ENCODE assay signal across 9 cellular contexts in the genomic region with DNA sequence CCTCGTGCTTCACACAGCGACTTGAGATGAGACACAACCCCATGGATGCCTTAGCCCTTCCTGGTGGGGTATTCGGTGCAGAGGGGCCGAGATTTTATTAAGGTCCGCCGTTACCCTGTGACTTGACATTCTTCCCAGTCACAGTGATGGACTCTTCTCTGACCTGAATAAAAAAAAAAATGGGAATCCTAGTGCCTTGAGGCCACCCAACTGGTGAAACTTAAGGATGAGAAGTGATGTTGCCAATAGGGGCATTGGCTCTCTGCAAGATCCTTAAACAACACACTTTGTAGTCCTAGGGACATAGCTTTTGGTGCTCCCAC. TPM values are rescaled to one million over a fixed set of nuclear protein-coding genes. Genes with fewer than 3 reads are reported as not detected.
DNase-seq lines count a peak whose midpoint lies in the region; ATAC-seq, FAIRE-seq and TF ChIP-seq lines count a peak whose summit lies in the region.
"Had no signal": no experiment of that assay in that cellular context is flagged by ENCODE, and none has a peak within 500 bp of the region (broad histone marks: within the 10 kb centered on the region; RNA-seq: fewer than 3 reads in every experiment).

No MANE protein-coding gene starts in this region.

- no peak for TF ChIP-seq RAD21 in A549 (conservative IDR thresholded peaks at IDR 0.05 in 1 of 2, IDR thresholded peaks at IDR 0.05 in 1 of 2)
- no peak for TF ChIP-seq RAD21 in HCT116 (IDR thresholded peaks at IDR 0.05; ENCODE audit: low read depth)

- H3K56ac ChIP-seq in mesendoderm (ENCODE audit: low read length), result peak overlapping the region; percentile 96

- no peak overlapping the region for H2BK5ac ChIP-seq in mesendoderm (ENCODE audit: low read length)

- no peak for DNase-seq in A549 (ENCODE audit: low read depth in 1 of 2, low spot score in 1 of 2)
- DNase-seq in HCT116 (ENCODE audit: low read depth, low spot score), result no peak
- no peak for DNase-seq in astrocyte of the cerebellum (ENCODE audit: low read depth)
- no peak for DNase-seq in mesendoderm
- no peak for DNase-seq in NCI-H2081 (lab: John Stamatoyannopoulos, UW)
- no peak for DNase-seq in NOMO-1 treated with DMSO at 0.1 percent for 48 hours (lab: John Stamatoyannopoulos, UW; ENCODE audit: unreplicated experiment)
- DNase-seq in D341Med (ENCODE audit: low spot score), result no peak

- no peak overlapping the region for H4K5ac ChIP-seq in mesendoderm (ENCODE audit: low read length)

- H4K20me1 ChIP-seq in HCT116 (ENCODE audit: insufficient read depth), result peaks cover 27% of the 10 kb centered on the region; the same call in 1 of the 2 replicates

- CTCF ChIA-PET in A549 (lab: Yijun Ruan, JAX) (interaction anchor here (1.2 to 14.1 kb wide), 14 partner anchors 8 to 402 kb away, joined by 3 to 187 read pairs (median 7); a partner anchor contains a TSS), HCT116 (lab: Charles Lee) (interaction anchor here (1.4 to 3.9 kb wide), 3 partner anchors 50 to 138 kb away, joined by 5 to 39 read pairs (median 6); a partner anchor contains a TSS)

- H3K79me2 ChIP-seq in HCT116 (ENCODE audit: insufficient read depth, low read length), result peaks cover 38% of the 10 kb centered on the region
- peaks cover 33% of the 10 kb centered on the region for H3K79me2 ChIP-seq in mesendoderm (ENCODE audit: control insufficient read depth, insufficient read depth, low read length)

- H2AK5ac ChIP-seq in mesendoderm (ENCODE audit: low read length), result no peak overlapping the region

- WGBS in A549 (ENCODE audit: missing lambda C conversion rate), result 87% methylated on average over 4 of the region's 6 CpGs
- WGBS in mesendoderm (ENCODE audit: extremely low coverage, insufficient coverage, low lambda C conversion rate), result no CpG with 5 or more reads among the region's 6 CpGs

- no peaks in the 10 kb centered on the region for H3K9me3 ChIP-seq in A549
- no peaks in the 10 kb centered on the region for H3K9me3 ChIP-seq in HCT116 (ENCODE audit: control insufficient read depth in 1 of 2, insufficient read depth in 1 of 2, low read depth in 1 of 2, low read length in 2 of 2)

- TF ChIP-seq EP300 in A549 (IDR thresholded peaks at IDR 0.05), result no peak

- H3K36me3 ChIP-seq in HCT116 (ENCODE audit: control insufficient read depth in 1 of 2, insufficient read depth in 2 of 2, low read length in 2 of 2) (peaks cover 42 to 43% of the 10 kb centered on the region in 2 experiments), mesendoderm (ENCODE audit: control insufficient read depth, insufficient read depth, low read length) (peaks cover 3% of the 10 kb centered on the region)

- H3K4me2 ChIP-seq in A549 (peak overlapping the region; percentile 76), HCT116 (ENCODE audit: low read length) (peak overlapping the region; percentile 75), mesendoderm (ENCODE audit: low read length) (no peak overlapping the region)

- in situ Hi-C loops in astrocyte of the cerebellum (cut with HindIII; ENCODE audit: low sequenced_read_pairs), result no loop called here

- no peak overlapping the region for H3K18ac ChIP-seq in mesendoderm (ENCODE audit: low read length)

- H3K4me1 ChIP-seq in A549 (peaks cover 31% of the 10 kb centered on the region), HCT116 (ENCODE audit: control insufficient read depth in 1 of 2, insufficient read depth in 2 of 2, low read length in 2 of 2) (peaks cover 4 to 27% of the 10 kb centered on the region in 2 experiments; a peak in 3 of 4 replicates), mesendoderm (ENCODE audit: control insufficient read depth, low read depth, low read length) (peaks cover 8% of the 10 kb centered on the region)

- H3K4me3 ChIP-seq in A549 (peak overlapping the region; percentile 83), HCT116 (replicated peaks in 1 of 2; ENCODE audit: low read depth in 1 of 2, low read length in 2 of 2) (peak overlapping the region in 1 of 2 experiments; percentile 55; a peak in 1 of 4 replicates), astrocyte of the cerebellum (ENCODE audit: low read depth, low read length) (peak overlapping the region; percentile 78), mesendoderm (ENCODE audit: low read length) (no peak overlapping the region)

- intact Hi-C loops in HCT116 (cut with micrococcal nuclease), result no loop called here

- RAD21 ChIA-PET in HCT116 (lab: Charles Lee; ENCODE audit: low non-redundant PET in 1 of 2, low total read pairs in 2 of 2, uncharacterized antibody in 2 of 2, unreplicated experiment in 2 of 2), result interaction anchor here in 1 of 2 experiments (0.8 kb wide), 1 partner anchor 113 kb away, joined by 3 read pairs; no protein-coding TSS in a partner anchor

- BruUV-seq in HCT116 (replicated peaks; lab: Mats Ljungman, UMichigan), result TSS peak; percentile 88

- H3K27ac ChIP-seq in A549 (peak overlapping the region; percentile 98 to 99), HCT116 (ENCODE audit: low read depth, low read length) (peak overlapping the region; percentile 98), mesendoderm (ENCODE audit: low read depth, low read length) (peak overlapping the region; percentile 100)

- H3K27me3 ChIP-seq in HCT116 (ENCODE audit: insufficient read depth, low read length) (no peaks in the 10 kb centered on the region), mesendoderm (ENCODE audit: insufficient read depth, low read length, poor library complexity) (no peaks in the 10 kb centered on the region)

- H3K9ac ChIP-seq in HCT116 (ENCODE audit: low read length), result peak overlapping the region; percentile 69
- H3K9ac ChIP-seq in mesendoderm (ENCODE audit: low read length), result peak overlapping the region; percentile 58

- no peak for FAIRE-seq in A549 (lab: Jason Lieb, UNC)
- FAIRE-seq: colon had no signal

- H2BK120ac ChIP-seq in mesendoderm (ENCODE audit: low read depth, low read length), result no peak overlapping the region

- POLR2A ChIA-PET in A549 (lab: Yijun Ruan, JAX), result interaction anchor here (1.0 to 3.9 kb wide), 7 partner anchors 10 to 141 kb away, joined by 4 to 34 read pairs (median 10); a partner anchor contains a TSS
- POLR2A ChIA-PET in HCT116 (lab: Charles Lee), result interaction anchor here (0.8 to 1.9 kb wide), 7 partner anchors 8 to 137 kb away, joined by 3 to 9 read pairs (median 5); a partner anchor contains a TSS

- no peak overlapping the region for H4K8ac ChIP-seq in mesendoderm (ENCODE audit: low read depth, low read length)

- H2BK15ac ChIP-seq in mesendoderm (replicated peaks; ENCODE audit: low read depth), result no peak overlapping the region

- H3K9me2 ChIP-seq in HCT116 (ENCODE audit: insufficient read depth), result no peaks in the 10 kb centered on the region

- no peak for TF ChIP-seq POLR2A in A549 (IDR thresholded peaks at IDR 0.05; ENCODE audit: low read length)
- TF ChIP-seq POLR2A in HCT116 (IDR thresholded peaks at IDR 0.05; ENCODE audit: borderline replicate concordance, extremely low read depth, insufficient read depth, insufficient read length), result no peak

- H3K23ac ChIP-seq in mesendoderm (ENCODE audit: low read length), result no peak overlapping the region

- ATAC-seq in A549 (no peak), HCT116 (no peak), HG03045 (IDR thresholded peaks at IDR 0.05; ENCODE audit: unreplicated experiment) (no peak)

- no peak for TF ChIP-seq CTCF in A549 (IDR thresholded peaks at IDR 0.05)
- no peak for TF ChIP-seq CTCF in HCT116 (IDR thresholded peaks at IDR 0.05 in 2 of 3, conservative IDR thresholded peaks at IDR 0.05 in 1 of 3; ENCODE audit: borderline replicate concordance in 1 of 3, insufficient read depth in 1 of 3, low read depth in 2 of 3, low read length in 2 of 3)
- no peak for TF ChIP-seq CTCF in astrocyte of the cerebellum (IDR thresholded peaks at IDR 0.05; ENCODE audit: low read depth, low read length, missing control alignments)

- H3K4ac ChIP-seq in mesendoderm (ENCODE audit: low read depth, low read length), result peak overlapping the region; percentile 18

- H2AFZ ChIP-seq in HCT116 (ENCODE audit: low read depth, low read length, poor library complexity, severe bottlenecking), result no peak overlapping the region

- no peaks in the 10 kb centered on the region for H3K79me1 ChIP-seq in mesendoderm (ENCODE audit: low read length)

TF ChIP-seq in A549, 52 proteins besides CTCF, POLR2A, EP300 and RAD21 (continues in another document):
- TF ChIP-seq FOSB (CRISPR knock-in tag; IDR thresholded peaks at IDR 0.05) (0 out of 2 replicates have a peak, but pooled peaks have one; percentile 48), TFCP2L1 (CRISPR knock-in tag; IDR thresholded peaks at IDR 0.05) (no peak)

RNA-seq across cellular contexts. Expression of a gene that starts 0.7 kb away (rescaled TPM):
- 36.7 and 54.9 TPM in 2 replicates for polyA plus RNA-seq in A549 (2011; rRNA removed)
- polyA plus RNA-seq in A549 (2012; cell fraction: cytosol; rRNA removed), result 14.3 and 15.8 TPM in 2 replicates
- polyA plus RNA-seq in A549 (2012; cell fraction: nucleus; rRNA removed), result 14.8 and 22.2 TPM in 2 replicates
- 37.2 to 40.9 TPM (median 38.1 TPM) in 3 replicates for polyA plus RNA-seq in A549 (2017; fragmentation: RNase III; extraction: RNeasy Plus Mini Kit Qiagen cat#74134 plus additional on column Dnase treatment)
- 58.0 and 60.5 TPM in 2 replicates for polyA minus RNA-seq in A549 (2011; rRNA and poly(A)+ RNA removed)
- 85.9 TPM for total RNA-seq in HCT116 (2021; ENCODE audit: unreplicated experiment)
- polyA plus RNA-seq in HCT116 (2012), result 34.3 and 46.9 TPM in 2 replicates
- polyA plus RNA-seq in mesendoderm (2013, experiment 1 of 2), result 118 TPM
- 114 TPM for polyA plus RNA-seq in mesendoderm (2013, experiment 2 of 2)

RNA-seq across cellular contexts. Expression of a gene that starts 26.4 kb away (rescaled TPM):
- 49.0 and 104 TPM in 2 replicates for polyA plus RNA-seq in A549 (2011; rRNA removed)
- polyA plus RNA-seq in A549 (2012; cell fraction: cytosol; rRNA removed), result 39.7 and 51.9 TPM in 2 replicates
- 15.8 and 31.3 TPM in 2 replicates for polyA plus RNA-seq in A549 (2012; cell fraction: nucleus; rRNA removed)
- polyA plus RNA-seq in A549 (2017; fragmentation: RNase III; extraction: RNeasy Plus Mini Kit Qiagen cat#74134 plus additional on column Dnase treatment), result 106 to 120 TPM (median 114 TPM) in 3 replicates
- polyA minus RNA-seq in A549 (2011; rRNA and poly(A)+ RNA removed), result 18.4 and 25.7 TPM in 2 replicates
- total RNA-seq in HCT116 (2021; ENCODE audit: unreplicated experiment), result 65.5 TPM
- polyA plus RNA-seq in HCT116 (2012), result 34.6 and 52.8 TPM in 2 replicates
- 77.5 TPM for polyA plus RNA-seq in mesendoderm (2013, experiment 1 of 2)
- 81.0 TPM for polyA plus RNA-seq in mesendoderm (2013, experiment 2 of 2)

RNA-seq across cellular contexts. Expression of a gene that starts 26.6 kb away (rescaled TPM):
- polyA plus RNA-seq in A549 (2011; rRNA removed), result 4.4 and 4.8 TPM in 2 replicates
- 4.0 and 5.9 TPM in 2 replicates for polyA plus RNA-seq in A549 (2012; cell fraction: cytosol; rRNA removed)
- 6.0 and 6.6 TPM in 2 replicates for polyA plus RNA-seq in A549 (2012; cell fraction: nucleus; rRNA removed)
- polyA plus RNA-seq in A549 (2017; fragmentation: RNase III; extraction: RNeasy Plus Mini Kit Qiagen cat#74134 plus additional on column Dnase treatment), result 5.3 to 6.0 TPM (median 5.7 TPM) in 3 replicates
- polyA minus RNA-seq in A549 (2011; rRNA and poly(A)+ RNA removed), result 6.2 and 8.5 TPM in 2 replicates
- 6.4 TPM for total RNA-seq in HCT116 (2021; ENCODE audit: unreplicated experiment)
- polyA plus RNA-seq in HCT116 (2012), result 2.9 and 3.4 TPM in 2 replicates
- polyA plus RNA-seq in mesendoderm (2013, experiment 1 of 2), result 4.0 TPM
- 4.3 TPM for polyA plus RNA-seq in mesendoderm (2013, experiment 2 of 2)
